Comparison of ENCODE assay signal across 8 cellular contexts in the genomic region with DNA sequence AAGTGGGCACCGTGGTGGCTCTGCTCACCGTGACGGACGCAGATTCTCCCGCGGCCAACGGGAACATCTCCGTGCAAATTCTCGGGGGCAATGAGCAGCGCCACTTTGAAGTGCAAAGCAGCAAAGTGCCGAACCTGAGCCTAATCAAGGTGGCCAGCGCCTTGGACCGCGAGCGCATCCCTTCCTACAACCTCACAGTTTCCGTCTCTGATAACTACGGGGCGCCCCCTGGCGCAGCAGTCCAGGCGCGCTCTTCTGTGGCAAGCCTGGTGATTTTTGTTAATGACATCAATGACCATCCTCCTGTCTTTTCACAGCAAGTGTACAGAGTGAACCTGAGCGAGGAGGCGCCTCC. TPM values are rescaled to one million over a fixed set of nuclear protein-coding genes. Genes with fewer than 3 reads are reported as not detected.
DNase-seq lines count a peak whose midpoint lies in the region; TF ChIP-seq lines count a peak whose summit lies in the region.

No MANE protein-coding gene starts in this region.

- peak; percentile 22 for DNase-seq in stimulated activated CD4-positive, alpha-beta T cell treated with anti-CD3 and anti-CD28 coated beads, Interleukin-15, amount 100 ng/mL, for 24 hours
- DNase-seq in stimulated activated CD4-positive, alpha-beta T cell treated with anti-CD3 and anti-CD28 coated beads, Interleukin-4, amount 100 ng/mL, for 1 hour = no peak
- peak; percentile 30 for DNase-seq in mammary epithelial cell
- peak; percentile 74 for DNase-seq in kidney tubule cell (ENCODE audit: low spot score)
- DNase-seq in NCI-H128 (lab: John Stamatoyannopoulos, UW; ENCODE audit: unreplicated experiment) = no peak
- no peak for DNase-seq in NK-92 treated with Interleukin-12 subunit alpha and Interleukin-12 subunit beta, amount 100 ng/mL, for 24 hours (lab: John Stamatoyannopoulos, UW)
- no peak for DNase-seq in activated CD8-positive, alpha-beta memory T cell treated with anti-CD3 and anti-CD28 coated beads for 24 hours

- H2AFZ ChIP-seq in mammary epithelial cell (ENCODE audit: low read depth, low read length) = peak overlapping the region; percentile 100

- H3K9ac ChIP-seq in mammary epithelial cell (ENCODE audit: insufficient read depth, low read length) (no peak overlapping the region), stomach smooth muscle (ENCODE audit: low read length in 2 of 2) (peak overlapping the region; percentile 29 to 88)

- WGBS in mammary epithelial cell (ENCODE audit: low coverage, missing lambda C conversion rate) = 9% methylated on average over 22 of the region's 23 CpGs

- H3K79me2 ChIP-seq in mammary epithelial cell (ENCODE audit: insufficient read depth, low read length) = no peaks in the 10 kb centered on the region

- H3K9me3 ChIP-seq in mammary epithelial cell (replicated peaks; ENCODE audit: insufficient read depth, low read length) = no peaks in the 10 kb centered on the region
- H3K9me3 ChIP-seq in stomach smooth muscle (ENCODE audit: control insufficient read depth in 2 of 2, low read length in 2 of 2) = no peaks in the 10 kb centered on the region

- dilution Hi-C loops in mammary epithelial cell (cut with HindIII; ENCODE audit: low sequenced_read_pairs) = no loop called here

- peaks cover 20% of the 10 kb centered on the region for H3K4me1 ChIP-seq in mammary epithelial cell (ENCODE audit: insufficient read depth, low read length)
- H3K4me1 ChIP-seq in stomach smooth muscle (ENCODE audit: control insufficient read depth, insufficient read depth, low read length) = peaks cover 39% of the 10 kb centered on the region

- no peaks in the 10 kb centered on the region for H4K20me1 ChIP-seq in mammary epithelial cell (ENCODE audit: insufficient read depth, low read length)

- H3K4me3 ChIP-seq in mammary epithelial cell (replicated peaks in 1 of 3; ENCODE audit: insufficient read depth in 1 of 3, low read depth in 2 of 3, low read length in 3 of 3) (peak overlapping the region; percentile 93 to 96 (median 96)), stomach smooth muscle (ENCODE audit: low read length in 2 of 2) (peak overlapping the region; percentile 90 to 99)

- BruUV-seq in mammary epithelial cell (replicated peaks; lab: Mats Ljungman, UMichigan) = no TSS peak

- H3K27me3 ChIP-seq in mammary epithelial cell (ENCODE audit: insufficient read depth, low read length) = no peaks in the 10 kb centered on the region
- no peaks in the 10 kb centered on the region for H3K27me3 ChIP-seq in stomach smooth muscle (ENCODE audit: control insufficient read depth in 1 of 2, insufficient read depth in 2 of 2, low read length in 2 of 2)

- TF ChIP-seq CTCF in mammary epithelial cell (conservative IDR thresholded peaks at IDR 0.05 in 1 of 2, IDR thresholded peaks at IDR 0.05 in 1 of 2; ENCODE audit: extremely low read depth in 1 of 2, insufficient read depth in 1 of 2, low read depth in 1 of 2, low read length in 2 of 2) = peak; percentile 24 to 40

- intact Hi-C loops in mammary epithelial cell (cut with micrococcal nuclease) = loop anchor here (10.0 kb wide), 2 partner anchors 177 to 1467 kb away; no protein-coding TSS in a partner anchor

- no peaks in the 10 kb centered on the region for H3K36me3 ChIP-seq in mammary epithelial cell (ENCODE audit: insufficient read depth, low read length)
- peaks cover 3 to 9% of the 10 kb centered on the region in 2 donors for H3K36me3 ChIP-seq in stomach smooth muscle (ENCODE audit: control insufficient read depth in 2 of 2, insufficient read depth in 2 of 2, low read length in 2 of 2)

- peak overlapping the region; percentile 77 for H3K4me2 ChIP-seq in mammary epithelial cell (ENCODE audit: insufficient read depth, low read depth, low read length)

- H3K27ac ChIP-seq in mammary epithelial cell (ENCODE audit: insufficient read depth, low read depth, low read length) = no peak overlapping the region
- no peak overlapping the region for H3K27ac ChIP-seq in stomach smooth muscle (ENCODE audit: low read length)

- in situ Hi-C loops in mammary epithelial cell (cut with MboI; ENCODE audit: low sequenced_read_pairs in 2 of 2) = loop anchor here (25.0 kb wide), 2 partner anchors 1270 to 1295 kb away; no protein-coding TSS in a partner anchor

- CTCF ChIA-PET in mammary epithelial cell (lab: Charles Lee; ENCODE audit: low non-redundant PET) = interaction anchor here (0.7 kb wide), 1 partner anchor 1257 kb away, joined by 3 read pairs; no protein-coding TSS in a partner anchor

RNA-seq across cellular contexts. Expression of gene FAT4, which starts 2.7 kb away (rescaled TPM):
- 1 to 10 TPM; 1.5 to 5.5 TPM for total RNA-seq in mammary epithelial cell
- 0.42 TPM for polyA plus RNA-seq in mammary epithelial cell
- polyA minus RNA-seq in mammary epithelial cell = 4.6 TPM

Comparison
In these comparisons a context has a peak if more than half of its experiments do, and no peak if none do; other contexts are left out.
1. DNase-seq: peak in stimulated activated CD4-positive, alpha-beta T cell treated with anti-CD3 and anti-CD28 coated beads, Interleukin-15, amount 100 ng/mL, for 24 hours (single experiment), mammary epithelial cell (single experiment) and kidney tubule cell (single experiment); none in stimulated activated CD4-positive, alpha-beta T cell treated with anti-CD3 and anti-CD28 coated beads, Interleukin-4, amount 100 ng/mL, for 1 hour (single experiment), NCI-H128 (single experiment), NK-92 treated with Interleukin-12 subunit alpha and Interleukin-12 subunit beta, amount 100 ng/mL, for 24 hours (single experiment) and activated CD8-positive, alpha-beta memory T cell treated with anti-CD3 and anti-CD28 coated beads for 24 hours (single experiment).